8 cellular contexts compared by ENCODE assay signal in the genomic region with DNA sequence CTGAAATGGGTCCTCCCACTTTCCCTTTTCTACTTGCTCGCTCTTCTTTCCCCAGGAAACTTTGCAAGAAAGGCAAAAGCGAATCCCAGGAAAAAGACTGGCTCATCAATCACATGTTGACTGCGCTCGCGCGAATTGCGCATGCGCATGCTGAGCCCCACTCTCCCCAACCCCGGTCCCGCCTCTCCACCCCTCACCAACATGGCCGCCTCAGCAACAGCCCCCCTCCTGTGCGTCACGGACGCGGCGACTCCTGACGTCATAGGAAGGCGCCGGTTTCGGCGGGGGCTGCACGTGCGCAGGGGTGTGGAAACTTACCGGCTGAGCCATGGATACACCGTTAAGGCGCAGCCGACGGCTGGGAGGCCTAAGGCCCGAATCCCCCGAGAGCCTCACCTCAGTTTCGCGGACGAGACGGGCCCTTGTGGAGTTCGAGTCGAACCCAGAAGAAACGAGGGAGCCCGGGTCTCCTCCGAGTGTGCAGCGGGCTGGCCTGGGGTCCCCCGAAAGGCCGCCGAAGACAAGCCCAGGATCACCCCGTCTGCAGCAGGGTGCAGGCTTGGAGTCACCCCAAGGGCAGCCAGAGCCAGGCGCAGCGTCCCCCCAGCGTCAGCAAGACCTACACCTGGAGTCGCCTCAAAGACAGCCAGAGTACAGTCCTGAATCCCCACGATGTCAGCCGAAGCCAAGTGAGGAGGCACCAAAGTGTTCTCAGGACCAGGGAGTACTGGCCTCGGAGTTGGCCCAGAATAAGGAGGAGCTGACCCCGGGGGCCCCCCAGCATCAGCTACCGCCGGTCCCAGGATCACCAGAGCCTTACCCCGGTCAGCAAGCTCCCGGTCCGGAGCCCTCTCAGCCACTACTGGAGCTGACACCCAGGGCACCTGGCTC. TPM values are rescaled to one million over a fixed set of nuclear protein-coding genes. Genes with fewer than 3 reads are reported as not detected.
A peak's percentile ranks its signal among the peaks of the same experiment; 100 is the strongest.
DNase-seq lines count a peak whose midpoint lies in the region; ATAC-seq and TF ChIP-seq lines count a peak whose summit lies in the region.

Gene CCDC86 (plus strand): TSS at position 317 of the 891 bp plus-strand sequence. CDS start 12 bp downstream, at position 329.

- peak within 1 kb of the TSS; percentile 75 for H3K4me2 ChIP-seq in mammary epithelial cell (ENCODE audit: insufficient read depth, low read depth, low read length)

- H3K4me3 ChIP-seq in ACC112 (ENCODE audit: low read depth, low read length): peak within 1 kb of the TSS; percentile 82
- H3K4me3 ChIP-seq in WI38 (ENCODE audit: low read depth, low read length): peak within 1 kb of the TSS; percentile 74
- peak within 1 kb of the TSS; percentile 76 to 94 (median 77) for H3K4me3 ChIP-seq in mammary epithelial cell (replicated peaks in 1 of 3; ENCODE audit: insufficient read depth in 1 of 3, low read depth in 2 of 3, low read length in 3 of 3)
- H3K4me3 ChIP-seq in iPS-20b (ENCODE audit: low read length): peak within 1 kb of the TSS; percentile 97
- peak within 1 kb of the TSS; percentile 71 to 96 (median 78) for H3K4me3 ChIP-seq in skeletal muscle tissue (ENCODE audit: low read length in 3 of 3)

- WGBS in mammary epithelial cell (ENCODE audit: low coverage, missing lambda C conversion rate): 0% methylated on average over 24 of the region's 57 CpGs

- H3K9ac ChIP-seq in mammary epithelial cell (ENCODE audit: insufficient read depth, low read length): peak within 1 kb of the TSS; percentile 83
- H3K9ac ChIP-seq in iPS-20b (ENCODE audit: low read depth, low read length): peak within 1 kb of the TSS; percentile 88
- H3K9ac ChIP-seq in skeletal muscle tissue (ENCODE audit: low read depth in 1 of 3, low read length in 3 of 3): peak within 1 kb of the TSS; percentile 77 to 95 (median 87)

- TF ChIP-seq CTCF in WI38 (IDR thresholded peaks at IDR 0.05; ENCODE audit: low read depth, low read length) (no peak), mammary epithelial cell (conservative IDR thresholded peaks at IDR 0.05 in 1 of 2, IDR thresholded peaks at IDR 0.05 in 1 of 2; ENCODE audit: extremely low read depth in 1 of 2, insufficient read depth in 1 of 2, low read depth in 1 of 2, low read length in 2 of 2) (no peak)

- H3K79me2 ChIP-seq in ACC112 (ENCODE audit: control insufficient read depth, insufficient read depth, low read length, unreplicated experiment) (peaks cover 40% of the 10 kb centered on the region), mammary epithelial cell (ENCODE audit: insufficient read depth, low read length) (peaks cover 50% of the 10 kb centered on the region)

- DNase-seq in NCI-H2196 (lab: John Stamatoyannopoulos, UW; ENCODE audit: unreplicated experiment) (peak; percentile 93), mammary epithelial cell (peak; percentile 94)

- H3K27ac ChIP-seq in ACC112 (ENCODE audit: low read depth, low read length): peak within 1 kb of the TSS; percentile 24; the same call in 1 of the 2 replicates
- H3K27ac ChIP-seq in mammary epithelial cell (ENCODE audit: insufficient read depth, low read depth, low read length): peak within 1 kb of the TSS; percentile 85
- H3K27ac ChIP-seq in iPS-20b (ENCODE audit: low read length): peak within 1 kb of the TSS; percentile 59
- H3K27ac ChIP-seq in skeletal muscle tissue (ENCODE audit: low read depth, low read length): peak within 1 kb of the TSS; percentile 70

- BruUV-seq in mammary epithelial cell (replicated peaks; lab: Mats Ljungman, UMichigan): TSS peak; percentile 76

- intact Hi-C loops in mammary epithelial cell (cut with micrococcal nuclease): loop anchor here (2.0 kb wide), 3 partner anchors 29 to 65 kb away; partner anchors contain the start of gene PRPF19

- ATAC-seq in GM18861 (IDR thresholded peaks at IDR 0.05; ENCODE audit: unreplicated experiment) (peak; percentile 69), HG03097 (IDR thresholded peaks at IDR 0.05; ENCODE audit: low FRiP score, unreplicated experiment) (peak; percentile 70)

- H3K27me3 ChIP-seq in ACC112 (ENCODE audit: insufficient read depth, low read length) (no peaks in the 10 kb centered on the region), mammary epithelial cell (ENCODE audit: insufficient read depth, low read length) (no peaks in the 10 kb centered on the region), iPS-20b (ENCODE audit: insufficient read depth, low read length) (no peaks in the 10 kb centered on the region), skeletal muscle tissue (ENCODE audit: control insufficient read depth in 3 of 3, insufficient read depth in 3 of 3, low read length in 3 of 3) (no peaks in the 10 kb centered on the region)

- no peaks in the 10 kb centered on the region for H3K9me3 ChIP-seq in mammary epithelial cell (replicated peaks; ENCODE audit: insufficient read depth, low read length)
- no peaks in the 10 kb centered on the region for H3K9me3 ChIP-seq in iPS-20b (ENCODE audit: insufficient read depth, low read depth, low read length)
- no peaks in the 10 kb centered on the region for H3K9me3 ChIP-seq in skeletal muscle tissue (ENCODE audit: control insufficient read depth in 3 of 3, low read length in 3 of 3)

- in situ Hi-C loops in mammary epithelial cell (cut with MboI; ENCODE audit: low sequenced_read_pairs in 2 of 2): loop anchor here in 1 of 2 donors (5.0 to 25.0 kb wide), 2 partner anchors 65 to 320 kb away; partner anchors contain the start of genes PRPF19 and VPS37C

- H3K36me3 ChIP-seq in ACC112 (ENCODE audit: insufficient read depth, low read length): no peaks in the 10 kb centered on the region
- no peaks in the 10 kb centered on the region for H3K36me3 ChIP-seq in mammary epithelial cell (ENCODE audit: insufficient read depth, low read length)
- peaks cover 14% of the 10 kb centered on the region; the same call in 1 of the 2 replicates for H3K36me3 ChIP-seq in iPS-20b (ENCODE audit: insufficient read depth, low read depth, low read length)
- H3K36me3 ChIP-seq in skeletal muscle tissue (ENCODE audit: control insufficient read depth in 3 of 3, insufficient read depth in 3 of 3, low read length in 3 of 3): peaks cover 0 to 8% (median 0%) of the 10 kb centered on the region in 3 donors

- H2AFZ ChIP-seq in ACC112 (ENCODE audit: low read length, unreplicated experiment): peak within 1 kb of the TSS; percentile 82
- peak within 1 kb of the TSS; percentile 95 for H2AFZ ChIP-seq in mammary epithelial cell (ENCODE audit: low read depth, low read length)

- H3K4me1 ChIP-seq in ACC112 (ENCODE audit: control insufficient read depth, insufficient read depth, low read length, unreplicated experiment) (peaks cover 33% of the 10 kb centered on the region), mammary epithelial cell (ENCODE audit: insufficient read depth, low read length) (peaks cover 25% of the 10 kb centered on the region), iPS-20b (ENCODE audit: insufficient read depth, low read length) (peaks cover 14% of the 10 kb centered on the region), skeletal muscle tissue (ENCODE audit: control insufficient read depth in 3 of 3, insufficient read depth in 3 of 3, low read length in 3 of 3) (peaks cover 43 to 54% (median 53%) of the 10 kb centered on the region in 3 donors)

- dilution Hi-C loops in mammary epithelial cell (cut with HindIII; ENCODE audit: low sequenced_read_pairs): no loop called here

- CTCF ChIA-PET in mammary epithelial cell (lab: Charles Lee; ENCODE audit: low non-redundant PET): no interaction called here

- H4K20me1 ChIP-seq in mammary epithelial cell (ENCODE audit: insufficient read depth, low read length): no peaks in the 10 kb centered on the region

RNA-seq across cellular contexts. Expression of gene CCDC86, which starts in this region (rescaled TPM):
- total RNA-seq in mammary epithelial cell (10 to 100 TPM; 14.7 to 58.0 TPM), skeletal muscle tissue (4.7 TPM)
- 43.1 TPM for polyA plus RNA-seq in mammary epithelial cell
- 31.8 TPM for polyA minus RNA-seq in mammary epithelial cell

Comparison
In these comparisons a context has a peak if more than half of its experiments do, and no peak if none do; other contexts are left out.
1. Peak in every context shown above with its lines: DNase-seq, ATAC-seq, H3K4me3 ChIP-seq and H3K27ac ChIP-seq.
2. H3K27ac ChIP-seq: peak in every context shown above with its lines; median percentile 85 in mammary epithelial cell; 70 in skeletal muscle tissue; 59 in iPS-20b; 24 in ACC112.